In the genomic region with DNA sequence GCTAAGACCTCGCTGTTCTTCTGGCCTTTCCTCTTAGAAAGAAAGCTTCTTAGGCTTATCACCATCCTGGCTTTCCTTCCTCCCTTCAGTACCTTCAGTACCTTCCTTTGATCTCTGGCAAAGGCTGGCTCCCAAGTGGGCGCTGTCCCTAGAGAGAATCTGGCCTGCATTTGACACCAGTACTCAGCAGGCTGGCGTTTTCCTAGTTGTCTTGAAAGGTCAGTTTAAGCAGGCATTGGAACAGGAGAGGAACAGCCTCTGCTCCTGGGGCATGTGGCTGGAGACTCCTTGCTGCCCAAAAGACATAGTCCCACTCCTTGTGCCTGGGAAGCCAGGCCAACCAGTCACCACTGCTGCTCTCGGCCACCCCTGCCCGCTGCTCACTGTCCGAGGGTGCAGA, we compare ENCODE assay signal across 29 cellular contexts. TPM values are rescaled to one million over a fixed set of nuclear protein-coding genes. Genes with fewer than 3 reads are reported as not detected.
DNase-seq lines count a peak whose midpoint lies in the region; TF ChIP-seq lines count a peak whose summit lies in the region.
"Had no signal": no experiment of that assay in that cellular context is flagged by ENCODE, and none has a peak within 500 bp of the region (broad histone marks: within the 10 kb centered on the region; RNA-seq: fewer than 3 reads in every experiment).

No MANE protein-coding gene starts in this region.

- H3K4me3 Mint-ChIP-seq in MCF 10A (ENCODE audit: unreplicated experiment), result no peak overlapping the region
- H3K4me3 Mint-ChIP-seq: CD14-positive monocyte; CD4-positive, alpha-beta memory T cell; CD4-positive, CD25-positive, alpha-beta regulatory T cell; CD8-positive, alpha-beta memory T cell had no signal

- DNase-seq in Karpas-422 (peak; percentile 14), coronary artery (ENCODE audit: low spot score) (peak; percentile 59), sigmoid colon (peak; percentile 46), esophagus muscularis mucosa (ENCODE audit: extremely low spot score) (no peak), NCI-H2227 treated with DMSO at 0.1 percent for 48 hours (lab: John Stamatoyannopoulos, UW) (no peak), NCI-H226 (no peak), MCF 10A (ENCODE audit: unreplicated experiment) (no peak)
- DNase-seq: BE2C; CD4-positive, alpha-beta memory T cell; CD4-positive, CD25-positive, alpha-beta regulatory T cell; CD8-positive, alpha-beta memory T cell; COR-L47; DMS 273 treated with DMSO at 0.1 percent for 48 hours; DMS153; DMS53; DMS79; DND-41; EL; GDM1 had no signal

- H3K4me1 Mint-ChIP-seq in MCF 10A (ENCODE audit: insufficient read depth, unreplicated experiment), result no peaks in the 10 kb centered on the region
- H3K4me1 Mint-ChIP-seq: CD4-positive, alpha-beta memory T cell; CD4-positive, CD25-positive, alpha-beta regulatory T cell; CD8-positive, alpha-beta memory T cell had no signal

- TF ChIP-seq EP300 in sigmoid colon (IDR thresholded peaks at IDR 0.05) (no peak), esophagus muscularis mucosa (IDR thresholded peaks at IDR 0.05) (no peak)

- intact Hi-C loops in sigmoid colon (cut with DNase I) (no loop called here), esophagus muscularis mucosa (cut with DNase I) (no loop called here), MCF 10A (cut with micrococcal nuclease) (no loop called here)

- TF ChIP-seq CTCF in coronary artery (IDR thresholded peaks at IDR 0.05) (no peak), sigmoid colon (IDR thresholded peaks at IDR 0.05) (no peak), esophagus muscularis mucosa (IDR thresholded peaks at IDR 0.05) (no peak), MCF 10A (IDR thresholded peaks at IDR 0.05; ENCODE audit: unreplicated experiment) (no peak)

- H3K36me3 ChIP-seq in Karpas-422 (ENCODE audit: insufficient read depth, low read length) (no peaks in the 10 kb centered on the region), sigmoid colon (peaks cover 0 to 11% (median 0%) of the 10 kb centered on the region in 4 donors), esophagus muscularis mucosa (peaks cover 0 to 8% (median 1%) of the 10 kb centered on the region in 4 donors)
- H3K36me3 ChIP-seq: BE2C, BLaER1 had no signal

- H4K20me1 ChIP-seq in Karpas-422 (ENCODE audit: insufficient read depth, low read depth, low read length), result no peaks in the 10 kb centered on the region
- H4K20me1 ChIP-seq: BLaER1 had no signal

- 85 to 94% methylated on average over 6 of the region's 6 CpGs for WGBS in sigmoid colon, 2 donors
- WGBS in esophagus muscularis mucosa, result 86% methylated on average over 6 of the region's 6 CpGs

- H3K36me3 Mint-ChIP-seq in MCF 10A (ENCODE audit: insufficient read depth, unreplicated experiment), result no peaks in the 10 kb centered on the region
- H3K36me3 Mint-ChIP-seq: CD14-positive monocyte; CD4-positive, CD25-positive, alpha-beta regulatory T cell had no signal

- no peak overlapping the region for H2AFZ ChIP-seq in Karpas-422 (ENCODE audit: low read length)

- no peaks in the 10 kb centered on the region for H3K9me2 ChIP-seq in Karpas-422 (replicated peaks; ENCODE audit: insufficient read depth, low read length)

- H3K4me2 ChIP-seq in Karpas-422 (ENCODE audit: low read depth, low read length, poor library complexity, severe bottlenecking), result no peak overlapping the region
- H3K4me2 ChIP-seq: A549, BLaER1 had no signal

- H3K27me3 Mint-ChIP-seq in MCF 10A (ENCODE audit: insufficient read depth, unreplicated experiment), result no peaks in the 10 kb centered on the region
- H3K27me3 Mint-ChIP-seq: CD4-positive, CD25-positive, alpha-beta regulatory T cell had no signal

- H3K27me3 ChIP-seq in Karpas-422 (ENCODE audit: low read length), result no peaks in the 10 kb centered on the region
- H3K27me3 ChIP-seq in layer of hippocampus (ENCODE audit: control insufficient read depth, insufficient read depth, low read length), result no peaks in the 10 kb centered on the region
- H3K27me3 ChIP-seq in sigmoid colon, result no peaks in the 10 kb centered on the region
- H3K27me3 ChIP-seq in esophagus muscularis mucosa, result no peaks in the 10 kb centered on the region
- H3K27me3 ChIP-seq: BE2C, BLaER1 had no signal

- H3K9me3 ChIP-seq in Karpas-422 (ENCODE audit: low read length), result peaks cover 8% of the 10 kb centered on the region
- H3K9me3 ChIP-seq in sigmoid colon, result peaks cover 0 to 6% (median 0%) of the 10 kb centered on the region in 4 donors
- peaks cover 0 to 7% (median 6%) of the 10 kb centered on the region in 4 donors for H3K9me3 ChIP-seq in esophagus muscularis mucosa
- H3K9me3 ChIP-seq: BE2C had no signal

- TF ChIP-seq POLR2A in sigmoid colon (IDR thresholded peaks at IDR 0.05), result no peak
- TF ChIP-seq POLR2A in esophagus muscularis mucosa (IDR thresholded peaks at IDR 0.05; ENCODE audit: low read depth), result no peak

- POLR2A ChIA-PET in MCF 10A (lab: Yijun Ruan, JAX), result no interaction called here

- BruUV-seq in MCF 10A (replicated peaks; lab: Mats Ljungman, UMichigan), result no TSS peak

- no peak overlapping the region for H3K4me3 ChIP-seq in Karpas-422 (ENCODE audit: low read length)
- no peak overlapping the region for H3K4me3 ChIP-seq in coronary artery
- no peak overlapping the region for H3K4me3 ChIP-seq in sigmoid colon
- H3K4me3 ChIP-seq in esophagus muscularis mucosa, result no peak overlapping the region
- H3K4me3 ChIP-seq: A549, BLaER1, GM12878 had no signal

- no peak overlapping the region for H3K9ac ChIP-seq in Karpas-422 (ENCODE audit: low read length)
- H3K9ac ChIP-seq: BLaER1 had no signal

- H3K27ac Mint-ChIP-seq in MCF 10A (ENCODE audit: low read depth, unreplicated experiment), result no peak overlapping the region
- H3K27ac Mint-ChIP-seq: CD14-positive monocyte; CD4-positive, alpha-beta memory T cell; CD4-positive, CD25-positive, alpha-beta regulatory T cell; CD8-positive, alpha-beta memory T cell had no signal

- CTCF ChIA-PET in MCF 10A (lab: Yijun Ruan, JAX), result interaction anchor here (0.7 kb wide), 1 partner anchor 32 kb away, joined by 4 read pairs; no protein-coding TSS in a partner anchor

- no peaks in the 10 kb centered on the region for H3K79me2 ChIP-seq in Karpas-422 (ENCODE audit: low read length)

- peaks cover 8% of the 10 kb centered on the region for H3K9me3 Mint-ChIP-seq in MCF 10A (ENCODE audit: unreplicated experiment)

- H3K27ac ChIP-seq in Karpas-422 (ENCODE audit: low read length) (no peak overlapping the region), coronary artery (no peak overlapping the region), layer of hippocampus (ENCODE audit: low read depth, low read length) (peak overlapping the region; percentile 42), sigmoid colon (no peak overlapping the region), esophagus muscularis mucosa (replicated peaks in 1 of 4) (no peak overlapping the region)
- H3K27ac ChIP-seq: 22Rv1, A549, BLaER1 had no signal

- H3K4me1 ChIP-seq in Karpas-422 (ENCODE audit: low read length) (no peaks in the 10 kb centered on the region), sigmoid colon (no peaks in the 10 kb centered on the region), esophagus muscularis mucosa (no peaks in the 10 kb centered on the region)
- H3K4me1 ChIP-seq: A549, BE2C had no signal

RNA-seq across cellular contexts. Expression of a gene that starts 34.1 kb away (rescaled TPM):
- total RNA-seq in Karpas-422 (2014; rRNA removed; shearing (Covaris generic); ENCODE audit: low replicate concordance), result not detected in 2 replicates
- total RNA-seq in sigmoid colon, result not detected
- polyA plus RNA-seq in sigmoid colon, result 100 to 1,000 TPM in 1 of 3 donors, 10 to 100 TPM in 2; 43.2 to 130 (median 97.8) TPM
- total RNA-seq in esophagus muscularis mucosa, result not detected
- not detected in 2 replicates for total RNA-seq in MCF 10A (2022)
- total RNA-seq: A172; CD4-positive, alpha-beta memory T cell; CD4-positive, CD25-positive, alpha-beta regulatory T cell; CD8-positive, alpha-beta memory T cell; Daoy; G401; GM12878 had no signal
- polyA plus RNA-seq: A549; AG04450; CD14-positive monocyte; CD4-positive, alpha-beta memory T cell; CD4-positive, CD25-positive, alpha-beta regulatory T cell; CD8-positive, alpha-beta memory T cell; GM12878 had no signal

RNA-seq across cellular contexts. Expression of a gene that starts 40.0 kb away (rescaled TPM):
- not detected in 2 replicates for total RNA-seq in Karpas-422 (2014; rRNA removed; shearing (Covaris generic); ENCODE audit: low replicate concordance)
- total RNA-seq in sigmoid colon (10 to 100 TPM in 2 of 4 donors, 1 to 10 TPM in 2; 9.1 to 16.8 (median 12.2) TPM), esophagus muscularis mucosa (10 to 100 TPM in 2 of 4 donors, 1 to 10 TPM in 2; 7.5 to 15.4 (median 11.1) TPM), MCF 10A (2022) (0.96 and 1.1 TPM in 2 replicates)
- 10 to 100 TPM in 2 of 3 donors, 1 to 10 TPM in 1; 8.3 to 22.7 (median 13.2) TPM for polyA plus RNA-seq in sigmoid colon

Comparison
In these comparisons a context has a peak if more than half of its experiments do, and no peak if none do; other contexts are left out.
1. DNase-seq: peak in Karpas-422 (single experiment), coronary artery (single experiment) and sigmoid colon (single experiment); none in esophagus muscularis mucosa (single experiment), NCI-H2227 treated with DMSO at 0.1 percent for 48 hours (single experiment), NCI-H226 (single experiment) and MCF 10A (single experiment).